In the genomic region with DNA sequence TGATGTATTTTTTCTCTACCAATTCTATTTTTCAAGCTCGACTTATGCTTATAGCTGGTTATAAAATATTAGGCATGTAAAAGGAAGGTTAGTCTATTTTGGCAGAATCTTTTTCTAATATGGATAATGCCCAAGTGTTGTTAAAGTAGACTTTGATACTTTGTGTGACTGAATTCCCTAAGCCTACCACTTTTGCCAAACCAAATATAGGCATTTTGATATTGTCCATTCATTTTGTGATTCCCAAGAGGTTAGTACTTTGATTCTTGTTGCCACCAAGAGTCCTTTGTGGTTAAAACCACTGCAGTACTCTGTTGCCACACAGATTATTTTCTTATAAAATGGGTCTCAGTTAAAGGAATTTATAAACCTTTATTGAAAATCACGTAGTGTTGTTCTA, we compare ENCODE assay signal across 22 cellular contexts. TPM values are rescaled to one million over a fixed set of nuclear protein-coding genes. Genes with fewer than 3 reads are reported as not detected.
A peak's percentile ranks its signal among the peaks of the same experiment; 100 is the strongest.
DNase-seq lines count a peak whose midpoint lies in the region; ATAC-seq and TF ChIP-seq lines count a peak whose summit lies in the region.
"Had no signal": no experiment of that assay in that cellular context is flagged by ENCODE, and none has a peak within 500 bp of the region (broad histone marks: within the 10 kb centered on the region; RNA-seq: fewer than 3 reads in every experiment).

No MANE protein-coding gene starts in this region.

- ATAC-seq in right lobe of liver (peak; percentile 8 to 28 (median 25)), GM19452 (IDR thresholded peaks at IDR 0.05; ENCODE audit: unreplicated experiment) (no peak), HG03460 (IDR thresholded peaks at IDR 0.05; ENCODE audit: unreplicated experiment) (no peak)
- ATAC-seq: GM12878 had no signal

- H3K4me2 ChIP-seq in Loucy (ENCODE audit: low read depth, low read length, poor library complexity, severe bottlenecking) = peak overlapping the region; percentile 25
- H3K4me2 ChIP-seq: BLaER1 had no signal

- H3K9me2 ChIP-seq in Loucy (replicated peaks; ENCODE audit: low read depth, low read length) = no peaks in the 10 kb centered on the region

- H3K4me3 ChIP-seq in Loucy (ENCODE audit: low read length, poor library complexity, severe bottlenecking) = no peak overlapping the region
- no peak overlapping the region for H3K4me3 ChIP-seq in right lobe of liver
- H3K4me3 ChIP-seq: BLaER1, GM12878 had no signal

- H3K27me3 ChIP-seq in Loucy (ENCODE audit: insufficient read depth, low read length, poor library complexity, severe bottlenecking) (no peaks in the 10 kb centered on the region), right lobe of liver (no peaks in the 10 kb centered on the region)
- H3K27me3 ChIP-seq: BE2C, BLaER1 had no signal

- H3F3A ChIP-seq in Loucy (ENCODE audit: low read depth) = no peaks in the 10 kb centered on the region

- peaks cover 14% of the 10 kb centered on the region for H4K20me1 ChIP-seq in Loucy (ENCODE audit: insufficient read depth, low read length, poor library complexity, severe bottlenecking)

- H3K36me3 ChIP-seq in Loucy (ENCODE audit: insufficient read depth, low read length) (peaks cover 22% of the 10 kb centered on the region; the same call in 1 of the 2 replicates), right lobe of liver (peaks cover 0 to 28% (median 6%) of the 10 kb centered on the region in 4 donors)

- no peak for TF ChIP-seq CTCF in Loucy (conservative IDR thresholded peaks at IDR 0.05; ENCODE audit: low read length)
- TF ChIP-seq CTCF in right lobe of liver (IDR thresholded peaks at IDR 0.05) = no peak

- WGBS in right lobe of liver (ENCODE audit: insufficient coverage, low coverage, low lambda C conversion rate, missing lambda C conversion rate) = 66% methylated on average over 2 of the region's 2 CpGs

- intact Hi-C loops in right lobe of liver (cut with DNase I) = no loop called here

- no peak overlapping the region for H2AFZ ChIP-seq in Loucy (ENCODE audit: low read length)

- H3K9me3 ChIP-seq in Loucy (ENCODE audit: insufficient read depth, low read depth, low read length) = no peaks in the 10 kb centered on the region
- no peaks in the 10 kb centered on the region for H3K9me3 ChIP-seq in right lobe of liver
- H3K9me3 ChIP-seq: BE2C, BLaER1 had no signal

- H3K4me1 ChIP-seq in Loucy (ENCODE audit: insufficient read depth, low read length, poor library complexity, severe bottlenecking) = peaks cover 31% of the 10 kb centered on the region
- H3K4me1 ChIP-seq in right lobe of liver = peaks cover 0 to 31% (median 8%) of the 10 kb centered on the region in 4 donors
- H3K4me1 ChIP-seq: BE2C had no signal

- H3K79me2 ChIP-seq in Loucy (ENCODE audit: insufficient read depth, low read length) = peaks cover 42% of the 10 kb centered on the region

- DNase-seq in astrocyte of the hippocampus (ENCODE audit: low read depth, low spot score) (peak; percentile 10), right lobe of liver (no peak)
- DNase-seq: 8988T; ACHN; BE2C; C1 segment of cervical spinal cord; CD4-positive, alpha-beta memory T cell; CD4-positive, CD25-positive, alpha-beta regulatory T cell; CD8-positive, alpha-beta memory T cell; COR-L47; DMS 273 treated with DMSO at 0.1 percent for 48 hours; DMS153; DMS53; DMS79; DND-41; EL; GDM1 had no signal

- H3K27ac ChIP-seq in right lobe of liver = peak overlapping the region in 2 of 3 donors; percentile 22 to 49
- H3K27ac ChIP-seq: BLaER1 had no signal

- H3K9ac ChIP-seq in Loucy (ENCODE audit: low read depth, low read length, poor library complexity, severe bottlenecking) = no peak overlapping the region
- H3K9ac ChIP-seq: BLaER1 had no signal

- no peak for TF ChIP-seq POLR2A in right lobe of liver (IDR thresholded peaks at IDR 0.05)

RNA-seq across cellular contexts. Expression of a gene that starts 4.2 kb away (rescaled TPM):
- 10 to 100 TPM; 10.4 to 18.8 (median 15.1) TPM for total RNA-seq in right lobe of liver

RNA-seq across cellular contexts. Expression of a gene that starts 4.3 kb away (rescaled TPM):
- 10 to 100 TPM; 11.3 to 16.2 (median 13.2) TPM for total RNA-seq in right lobe of liver

Comparison
In these comparisons a context has a peak if more than half of its experiments do, and no peak if none do; other contexts are left out.
1. ATAC-seq: peak in right lobe of liver (4 of 4); none in GM19452 (single experiment) and HG03460 (single experiment).